8 cellular contexts compared by ENCODE assay signal in genomic region chr1:27959792-27960603, GRCh38. TPM values are rescaled to one million over a fixed set of nuclear protein-coding genes. Genes with fewer than 3 reads are reported as not detected.
DNase-seq lines count a peak whose midpoint lies in the region; ATAC-seq and TF ChIP-seq lines count a peak whose summit lies in the region.

Gene XKR8 (plus strand): TSS chr1:27959973. CDS start chr1:27960070, 97 bp downstream.

- no peaks in the 10 kb centered on the region for H4K20me1 ChIP-seq in GM23338 (replicated peaks; ENCODE audit: insufficient read depth)

- TF ChIP-seq CTCF in GM23338 (conservative IDR thresholded peaks at IDR 0.05; ENCODE audit: low read depth in 2 of 2) (peak; percentile 35 to 72; a peak in 3 of 4 replicates), activated B cell treated with CpG ODN at 0.5 μM for 24 hours (IDR thresholded peaks at IDR 0.05) (no peak)

- peaks cover 17% of the 10 kb centered on the region; the same call in 1 of the 2 replicates for H3K4me1 ChIP-seq in GM23338 (ENCODE audit: insufficient read depth)

- ATAC-seq in GM23338 (peak; percentile 89), activated B cell treated with CpG ODN at 0.5 μM for 24 hours (ENCODE audit: low read depth) (peak; percentile 99), SK-N-SH treated with all-trans-retinoic acid at 6 μM for 48 hours (no peak)

- peak within 1 kb of the TSS; percentile 84 for H3K4me2 ChIP-seq in GM23338

- H3K36me3 ChIP-seq in GM23338 (ENCODE audit: insufficient read depth) = peaks cover 6% of the 10 kb centered on the region; the same call in 1 of the 2 replicates

- intact Hi-C loops in activated B cell treated with CpG ODN at 0.5 μM for 24 hours (cut with micrococcal nuclease) = loop anchor here (5.0 kb wide), 2 partner anchors 103 to 233 kb away; partner anchors contain the start of gene FAM76A

- H3K9me2 ChIP-seq in GM23338 (ENCODE audit: insufficient read depth) = no peaks in the 10 kb centered on the region

- H3K27me3 ChIP-seq in GM23338 (ENCODE audit: insufficient read depth) = no peaks in the 10 kb centered on the region

- H2AFZ ChIP-seq in GM23338 = peak within 1 kb of the TSS; percentile 84

- H3K36me3 Mint-ChIP-seq in GM23338 (ENCODE audit: low read depth) = peaks cover 34% of the 10 kb centered on the region
- peaks cover 18% of the 10 kb centered on the region for H3K36me3 Mint-ChIP-seq in activated B cell treated with CpG ODN at 0.5 μM for 24 hours (ENCODE audit: low read depth)

- H3K27me3 Mint-ChIP-seq in GM23338 (ENCODE audit: insufficient read depth, low read depth, poor library complexity) (peaks cover 11% of the 10 kb centered on the region), activated B cell treated with CpG ODN at 0.5 μM for 24 hours (no peaks in the 10 kb centered on the region)

- DNase-seq in EH (ENCODE audit: low read depth) = peak; percentile 81
- peak; percentile 94 for DNase-seq in GM23338 (ENCODE audit: low spot score)
- DNase-seq in M059J (ENCODE audit: low read depth) = peak; percentile 69
- peak; percentile 86 for DNase-seq in activated B cell treated with CpG ODN at 0.5 μM for 24 hours
- peak in 52 of 61 donors; percentile 25 to 79 (median 50) for DNase-seq in caudate nucleus (lab: John Stamatoyannopoulos, UW)
- DNase-seq in islet precursor cell = peak; percentile 95
- DNase-seq in stimulated activated CD4-positive, alpha-beta T cell treated with anti-CD3 and anti-CD28 coated beads, Interleukin-15, amount 100 ng/mL, for 48 hours (ENCODE audit: low read depth in 2 of 2) = peak; percentile 61 to 75

- H3K9me3 Mint-ChIP-seq in GM23338 (no peaks in the 10 kb centered on the region), activated B cell treated with CpG ODN at 0.5 μM for 24 hours (no peaks in the 10 kb centered on the region)

- H3K4me3 Mint-ChIP-seq in GM23338 (peak within 1 kb of the TSS; percentile 80), activated B cell treated with CpG ODN at 0.5 μM for 24 hours (peak within 1 kb of the TSS; percentile 89)

- H3K79me2 ChIP-seq in GM23338 (replicated peaks; ENCODE audit: insufficient read depth) = peaks cover 6% of the 10 kb centered on the region; the same call in 1 of the 2 replicates

- CTCF ChIA-PET in activated B cell treated with CpG ODN at 0.5 μM for 24 hours (lab: Charles Lee) = interaction anchor here (3.9 kb wide), 1 partner anchor 19 kb away, joined by 13 read pairs; no protein-coding TSS in a partner anchor

- peak within 1 kb of the TSS; percentile 91 for H3K27ac Mint-ChIP-seq in GM23338
- peak within 1 kb of the TSS; percentile 83 for H3K27ac Mint-ChIP-seq in activated B cell treated with CpG ODN at 0.5 μM for 24 hours

- H3K4me3 ChIP-seq in GM23338 = peak within 1 kb of the TSS; percentile 93

- H3K4me1 Mint-ChIP-seq in GM23338 (peaks cover 15% of the 10 kb centered on the region), activated B cell treated with CpG ODN at 0.5 μM for 24 hours (peaks cover 20% of the 10 kb centered on the region)

- peaks cover 13% of the 10 kb centered on the region for H3F3A ChIP-seq in GM23338 (replicated peaks; ENCODE audit: low read depth)

- POLR2A ChIA-PET in activated B cell treated with CpG ODN at 0.5 μM for 24 hours (lab: Charles Lee) = interaction anchor here (0.7 to 1.9 kb wide), 6 partner anchors 11 to 369 kb away, joined by 3 to 7 read pairs (median 4); partner anchors contain the start of genes EYA3, MED18, PPP1R8 and STX12

- H3K27ac ChIP-seq in GM23338 (ENCODE audit: low read depth) (peak within 1 kb of the TSS; percentile 99), caudate nucleus (ENCODE audit: low read depth, low read length) (peak within 1 kb of the TSS; percentile 82)

TF ChIP-seq in SK-N-SH treated with all-trans-retinoic acid at 6 μM for 48 hours, 23 proteins besides CTCF, POLR2A, EP300 and RAD21:
- no peak for TF ChIP-seq ZC3H10 (CRISPR knock-in tag; IDR thresholded peaks at IDR 0.05)
- no peak for TF ChIP-seq ZFP3 (CRISPR knock-in tag; IDR thresholded peaks at IDR 0.05)
- no peak for TF ChIP-seq ZNF70 (CRISPR knock-in tag; IDR thresholded peaks at IDR 0.05)
- TF ChIP-seq SNAI2 (CRISPR knock-in tag; IDR thresholded peaks at IDR 0.05) = no peak
- TF ChIP-seq GLIS3 (CRISPR knock-in tag; IDR thresholded peaks at IDR 0.05) = no peak
- TF ChIP-seq POU6F1 (CRISPR knock-in tag; IDR thresholded peaks at IDR 0.05; ENCODE audit: borderline replicate concordance, low read depth) = no peak
- TF ChIP-seq ZNF565 (CRISPR knock-in tag; conservative IDR thresholded peaks at IDR 0.05; ENCODE audit: low read depth) = no peak
- TF ChIP-seq, protein P1, sequence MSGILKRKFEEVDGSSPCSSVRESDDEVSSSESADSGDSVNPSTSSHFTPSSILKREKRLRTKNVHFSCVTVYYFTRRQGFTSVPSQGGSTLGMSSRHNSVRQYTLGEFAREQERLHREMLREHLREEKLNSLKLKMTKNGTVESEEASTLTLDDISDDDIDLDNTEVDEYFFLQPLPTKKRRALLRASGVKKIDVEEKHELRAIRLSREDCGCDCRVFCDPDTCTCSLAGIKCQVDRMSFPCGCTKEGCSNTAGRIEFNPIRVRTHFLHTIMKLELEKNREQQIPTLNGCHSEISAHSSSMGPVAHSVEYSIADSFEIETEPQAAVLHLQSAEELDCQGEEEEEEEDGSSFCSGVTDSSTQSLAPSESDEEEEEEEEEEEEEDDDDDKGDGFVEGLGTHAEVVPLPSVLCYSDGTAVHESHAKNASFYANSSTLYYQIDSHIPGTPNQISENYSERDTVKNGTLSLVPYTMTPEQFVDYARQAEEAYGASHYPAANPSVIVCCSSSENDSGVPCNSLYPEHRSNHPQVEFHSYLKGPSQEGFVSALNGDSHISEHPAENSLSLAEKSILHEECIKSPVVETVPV (CRISPR knock-in tag; IDR thresholded peaks at IDR 0.05) = no peak
- no peak for TF ChIP-seq PPARA (CRISPR knock-in tag; IDR thresholded peaks at IDR 0.05; ENCODE audit: borderline replicate concordance)
- TF ChIP-seq OSR1 (CRISPR knock-in tag; IDR thresholded peaks at IDR 0.05) = no peak
- TF ChIP-seq TCF4 (CRISPR knock-in tag; IDR thresholded peaks at IDR 0.05; ENCODE audit: borderline replicate concordance) = no peak
- TF ChIP-seq ZNF8 (CRISPR knock-in tag; IDR thresholded peaks at IDR 0.05) = no peak
- TF ChIP-seq BACH2 (CRISPR knock-in tag; IDR thresholded peaks at IDR 0.05; ENCODE audit: borderline replicate concordance) = no peak
- TF ChIP-seq TSHZ2 (CRISPR knock-in tag; IDR thresholded peaks at IDR 0.05) = no peak
- no peak for TF ChIP-seq ARNTL (CRISPR knock-in tag; IDR thresholded peaks at IDR 0.05; ENCODE audit: borderline replicate concordance, low read depth)
- TF ChIP-seq ZFP30 (CRISPR knock-in tag; IDR thresholded peaks at IDR 0.05) = no peak

RNA-seq across cellular contexts. Expression of gene XKR8, which starts in this region (rescaled TPM):
- total RNA-seq in GM23338 (2014; rRNA removed; shearing (Covaris generic)) = 9.6 and 13.1 TPM in 2 replicates
- polyA plus RNA-seq in GM23338 (2016; fragmentation: Nextera tagmentation; extraction: Ambion mirVana) = 8.2 and 9.6 TPM in 2 replicates
- 1.7 and 3.4 TPM in 2 replicates for total RNA-seq in M059J (2014; rRNA removed; shearing (Covaris generic))
- 5.1 and 6.1 TPM in 2 replicates for total RNA-seq in activated B cell treated with CpG ODN at 0.5 μM for 24 hours
